ENCODE assay signal across 15 cellular contexts in the genomic region with DNA sequence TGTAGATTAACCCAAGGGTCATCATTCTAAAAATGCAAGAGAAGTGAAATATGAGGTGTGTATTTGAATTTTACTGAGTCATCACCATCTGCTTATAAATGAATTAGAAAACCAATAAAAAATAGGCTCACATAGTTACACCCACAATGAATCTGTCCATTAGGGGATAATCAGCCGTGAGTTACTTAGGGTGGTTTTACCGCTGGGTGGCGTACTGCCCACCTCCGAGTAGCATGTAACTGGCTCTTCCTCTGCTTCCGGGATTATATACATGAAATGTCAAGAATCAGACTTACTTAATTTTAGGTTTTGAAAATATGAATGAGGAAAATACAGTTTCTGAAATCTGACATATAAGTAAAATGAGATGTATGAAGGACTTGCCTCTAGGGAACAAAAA.
A peak's percentile ranks its signal among the peaks of the same experiment; 100 is the strongest.
DNase-seq lines count a peak whose midpoint lies in the region; ATAC-seq, FAIRE-seq and TF ChIP-seq lines count a peak whose summit lies in the region.
"Had no signal": no experiment of that assay in that cellular context is flagged by ENCODE, and none has a peak within 500 bp of the region (broad histone marks: within the 10 kb centered on the region; RNA-seq: fewer than 3 reads in every experiment).

No MANE protein-coding gene starts in this region.

- no peak overlapping the region for H3K4me3 ChIP-seq in SK-N-SH (ENCODE audit: low read depth in 2 of 2, low read length in 1 of 2)
- no peak overlapping the region for H3K4me3 ChIP-seq in Karpas-422 (ENCODE audit: low read length)
- no peak overlapping the region for H3K4me3 ChIP-seq in K562
- no peak overlapping the region for H3K4me3 ChIP-seq in testis
- H3K4me3 ChIP-seq: psoas muscle, upper lobe of left lung had no signal

- H3K79me2 ChIP-seq in SK-N-SH (ENCODE audit: insufficient read depth) (no peaks in the 10 kb centered on the region), Karpas-422 (ENCODE audit: low read length) (no peaks in the 10 kb centered on the region), K562 (ENCODE audit: control insufficient read depth, insufficient read depth, low read length) (no peaks in the 10 kb centered on the region)

- BruUV-seq in K562 (replicated peaks; lab: Mats Ljungman, UMichigan), result no TSS peak

- DNase-seq in SK-N-SH (no peak), Karpas-422 (peak; percentile 71), K562 (ENCODE audit: extremely low read depth in 1 of 4, low spot score in 3 of 4) (peak in 1 of 4 experiments; percentile 0), testis (peak; percentile 17), ACHN (no peak), AG20443 (ENCODE audit: low spot score) (no peak), GM19240 (ENCODE audit: insufficient read length, low spot score) (no peak)
- DNase-seq: activated CD4-positive, alpha-beta memory T cell treated with anti-CD3 and anti-CD28 coated beads for 36 hours; activated effector memory CD4-positive, alpha-beta T cell treated with Interleukin-2 at 50 U/mL for 16 hours; DND-41; islet precursor cell; NCI-H2081; psoas muscle; upper lobe of left lung had no signal

- H3K27me3 ChIP-seq in SK-N-SH (ENCODE audit: insufficient read depth), result no peaks in the 10 kb centered on the region
- no peaks in the 10 kb centered on the region for H3K27me3 ChIP-seq in Karpas-422 (ENCODE audit: low read length)
- no peaks in the 10 kb centered on the region for H3K27me3 ChIP-seq in K562 (ENCODE audit: control insufficient read depth in 2 of 2, insufficient read depth in 2 of 2, low read length in 2 of 2)
- no peaks in the 10 kb centered on the region for H3K27me3 ChIP-seq in testis
- H3K27me3 ChIP-seq: upper lobe of left lung had no signal

- H3K4me1 ChIP-seq in SK-N-SH (ENCODE audit: control insufficient read depth in 1 of 2, insufficient read depth in 2 of 2, low read depth in 1 of 2, low read length in 1 of 2), result peaks cover 0 to 5% of the 10 kb centered on the region in 2 experiments; a peak in 1 of 4 replicates
- H3K4me1 ChIP-seq in Karpas-422 (ENCODE audit: low read length), result no peaks in the 10 kb centered on the region
- H3K4me1 ChIP-seq in K562 (replicated peaks in 1 of 2; ENCODE audit: control insufficient read depth in 2 of 2, insufficient read depth in 2 of 2, low read length in 2 of 2), result no peaks in the 10 kb centered on the region
- no peaks in the 10 kb centered on the region for H3K4me1 ChIP-seq in testis
- H3K4me1 ChIP-seq: psoas muscle, upper lobe of left lung had no signal

- H4K20me1 ChIP-seq in SK-N-SH (ENCODE audit: insufficient read depth) (no peaks in the 10 kb centered on the region), Karpas-422 (ENCODE audit: insufficient read depth, low read depth, low read length) (no peaks in the 10 kb centered on the region), K562 (replicated peaks; ENCODE audit: control insufficient read depth, insufficient read depth, low read length) (no peaks in the 10 kb centered on the region)

- H3K9me3 ChIP-seq in SK-N-SH (no peaks in the 10 kb centered on the region), Karpas-422 (ENCODE audit: low read length) (no peaks in the 10 kb centered on the region), K562 (replicated peaks; ENCODE audit: control insufficient read depth, insufficient read depth, low read depth, low read length) (no peaks in the 10 kb centered on the region; the same call in 1 of the 2 replicates), testis (no peaks in the 10 kb centered on the region)
- H3K9me3 ChIP-seq: psoas muscle, upper lobe of left lung had no signal

- no peak for TF ChIP-seq EP300 in SK-N-SH (IDR thresholded peaks at IDR 0.05; ENCODE audit: borderline replicate concordance in 1 of 2, low read depth in 1 of 2, low read length in 1 of 2)
- no peak for TF ChIP-seq EP300 in K562 (IDR thresholded peaks at IDR 0.05; ENCODE audit: low read length)

- no peak overlapping the region for H2AFZ ChIP-seq in SK-N-SH (ENCODE audit: low read depth)
- no peak overlapping the region for H2AFZ ChIP-seq in Karpas-422 (ENCODE audit: low read length)
- H2AFZ ChIP-seq in K562 (ENCODE audit: low read depth, low read length), result no peak overlapping the region

- no peaks in the 10 kb centered on the region for H3K36me3 ChIP-seq in SK-N-SH (replicated peaks in 1 of 2; ENCODE audit: control insufficient read depth in 1 of 2, insufficient read depth in 2 of 2, low read length in 1 of 2)
- no peaks in the 10 kb centered on the region for H3K36me3 ChIP-seq in Karpas-422 (ENCODE audit: insufficient read depth, low read length)
- no peaks in the 10 kb centered on the region for H3K36me3 ChIP-seq in K562 (ENCODE audit: control insufficient read depth, insufficient read depth, low read length)
- no peaks in the 10 kb centered on the region for H3K36me3 ChIP-seq in testis (ENCODE audit: low read depth, missing control alignments)
- H3K36me3 ChIP-seq: upper lobe of left lung had no signal

- in situ Hi-C loops in K562 (cut with MboI), result no loop called here
- in situ Hi-C loops in ACHN (cut with HindIII; ENCODE audit: low pct_ligation_motif_present, low pct_unique_long_range_greater_than_20kb, low sequenced_read_pairs), result no loop called here

- ATAC-seq in SK-N-SH treated with all-trans-retinoic acid at 6 μM for 48 hours, result no peak
- ATAC-seq in K562, result no peak
- ATAC-seq: psoas muscle had no signal

- no peak overlapping the region for H3K9ac ChIP-seq in SK-N-SH
- no peak overlapping the region for H3K9ac ChIP-seq in Karpas-422 (ENCODE audit: low read length)
- no peak overlapping the region for H3K9ac ChIP-seq in K562 (ENCODE audit: insufficient read depth in 1 of 2, low read depth in 2 of 2, low read length in 2 of 2)

- POLR2A ChIA-PET in SK-N-SH (lab: Yijun Ruan, JAX), result no interaction called here
- POLR2A ChIA-PET in K562 (lab: Yijun Ruan, JAX), result no interaction called here

- H3K9me1 ChIP-seq in K562 (ENCODE audit: control insufficient read depth, insufficient read depth, low read length), result no peaks in the 10 kb centered on the region

- no peaks in the 10 kb centered on the region for H3F3A ChIP-seq in SK-N-SH (replicated peaks; ENCODE audit: insufficient read depth)

- H3K9me2 ChIP-seq in SK-N-SH (peaks cover 4% of the 10 kb centered on the region; the same call in 1 of the 2 replicates), Karpas-422 (replicated peaks; ENCODE audit: insufficient read depth, low read length) (no peaks in the 10 kb centered on the region)

- CTCF ChIA-PET in SK-N-SH (lab: Yijun Ruan, JAX) (interaction anchor here (1.1 kb wide), 1 partner anchor 304 kb away, joined by 4 read pairs; no protein-coding TSS in a partner anchor), K562 (lab: Yijun Ruan, JAX; ENCODE audit: low intra/inter-chr PET ratio) (no interaction called here)

- TF ChIP-seq POLR2A in K562 (conservative IDR thresholded peaks at IDR 0.05), result no peak
- no peak for TF ChIP-seq POLR2A in testis (IDR thresholded peaks at IDR 0.05)

- H3K27ac ChIP-seq in SK-N-SH (ENCODE audit: low read depth in 2 of 2, low read length in 1 of 2), result no peak overlapping the region
- no peak overlapping the region for H3K27ac ChIP-seq in Karpas-422 (ENCODE audit: low read length)
- no peak overlapping the region for H3K27ac ChIP-seq in K562 (ENCODE audit: extremely low read depth, low read depth, low read length)
- no peak overlapping the region for H3K27ac ChIP-seq in testis
- H3K27ac ChIP-seq: psoas muscle, upper lobe of left lung had no signal

- intact Hi-C loops in K562 (cut with micrococcal nuclease) (no loop called here), testis (cut with DNase I; ENCODE audit: low total_unique reads) (no loop called here)

- WGBS in SK-N-SH (ENCODE audit: low lambda C conversion rate), result 14% methylated on average over 5 of the region's 5 CpGs
- WGBS in K562 (ENCODE audit: insufficient coverage, low coverage, missing lambda C conversion rate), result 1% methylated on average over 5 of the region's 5 CpGs
- 50 to 55% methylated on average over 5 of the region's 5 CpGs for WGBS in testis, 2 donors

- peak; percentile 30; the same call in 1 of the 2 replicates for TF ChIP-seq CTCF in SK-N-SH (IDR thresholded peaks at IDR 0.05)
- no peak for TF ChIP-seq CTCF in K562 (IDR thresholded peaks at IDR 0.05 in 2 of 3, conservative IDR thresholded peaks at IDR 0.05 in 1 of 3; ENCODE audit: insufficient read depth in 2 of 3, low read depth in 1 of 3, low read length in 3 of 3)
- TF ChIP-seq CTCF in testis (IDR thresholded peaks at IDR 0.05), result no peak

- no peak for FAIRE-seq in K562 (lab: Jason Lieb, UNC)

- no peak for TF ChIP-seq RAD21 in SK-N-SH (IDR thresholded peaks at IDR 0.05; ENCODE audit: low read length)
- TF ChIP-seq RAD21 in K562 (CRISPR knock-in tag; conservative IDR thresholded peaks at IDR 0.05 in 1 of 2, IDR thresholded peaks at IDR 0.05 in 1 of 2), result peak; percentile 33 to 53; a peak in 3 of 4 replicates

- H3K4me2 ChIP-seq in SK-N-SH (no peak overlapping the region), Karpas-422 (ENCODE audit: low read depth, low read length, poor library complexity, severe bottlenecking) (no peak overlapping the region), K562 (ENCODE audit: insufficient read depth, low read length) (no peak overlapping the region)

TF ChIP-seq in SK-N-SH, 30 proteins besides CTCF, POLR2A, EP300 and RAD21:
- no peak for TF ChIP-seq FOXJ3 (CRISPR knock-in tag; IDR thresholded peaks at IDR 0.05)
- no peak for TF ChIP-seq GATA2 (CRISPR knock-in tag; IDR thresholded peaks at IDR 0.05)
- no peak for TF ChIP-seq NFIC (IDR thresholded peaks at IDR 0.05; ENCODE audit: borderline replicate concordance)
- no peak for TF ChIP-seq SMC3 (IDR thresholded peaks at IDR 0.05; ENCODE audit: low read depth, low read length)
- TF ChIP-seq RFX5 (IDR thresholded peaks at IDR 0.05; ENCODE audit: low read length), result no peak
- no peak for TF ChIP-seq CHD2 (IDR thresholded peaks at IDR 0.05; ENCODE audit: low read length, partially characterized antibody)

TF ChIP-seq in SK-N-SH treated with all-trans-retinoic acid at 6 μM for 48 hours, 23 proteins besides CTCF, POLR2A, EP300 and RAD21 (continues in another document):
- TF ChIP-seq BACH2 (CRISPR knock-in tag; IDR thresholded peaks at IDR 0.05; ENCODE audit: borderline replicate concordance), result no peak
- TF ChIP-seq PPARA (CRISPR knock-in tag; IDR thresholded peaks at IDR 0.05; ENCODE audit: borderline replicate concordance), result no peak
- no peak for TF ChIP-seq TCF4 (CRISPR knock-in tag; IDR thresholded peaks at IDR 0.05; ENCODE audit: borderline replicate concordance)

TF ChIP-seq in K562, 482 proteins besides CTCF, POLR2A, EP300 and RAD21 (continues in another document):
- TF ChIP-seq, protein P1, sequence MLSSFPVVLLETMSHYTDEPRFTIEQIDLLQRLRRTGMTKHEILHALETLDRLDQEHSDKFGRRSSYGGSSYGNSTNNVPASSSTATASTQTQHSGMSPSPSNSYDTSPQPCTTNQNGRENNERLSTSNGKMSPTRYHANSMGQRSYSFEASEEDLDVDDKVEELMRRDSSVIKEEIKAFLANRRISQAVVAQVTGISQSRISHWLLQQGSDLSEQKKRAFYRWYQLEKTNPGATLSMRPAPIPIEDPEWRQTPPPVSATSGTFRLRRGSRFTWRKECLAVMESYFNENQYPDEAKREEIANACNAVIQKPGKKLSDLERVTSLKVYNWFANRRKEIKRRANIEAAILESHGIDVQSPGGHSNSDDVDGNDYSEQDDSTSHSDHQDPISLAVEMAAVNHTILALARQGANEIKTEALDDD (IDR thresholded peaks at IDR 0.05), result no peak

Comparison
In these comparisons a context has a peak if more than half of its experiments do, and no peak if none do; other contexts are left out.
1. DNase-seq: peak in Karpas-422 (single experiment) and testis (single experiment); none in SK-N-SH (single experiment), ACHN (single experiment), AG20443 (single experiment) and GM19240 (single experiment).
2. Of the 27 proteins assayed by ChIP-seq in both K562 and SK-N-SH: peak only in K562: RAD21; only in SK-N-SH: CTCF; in both: none; in neither: 25.